In the genomic region with DNA sequence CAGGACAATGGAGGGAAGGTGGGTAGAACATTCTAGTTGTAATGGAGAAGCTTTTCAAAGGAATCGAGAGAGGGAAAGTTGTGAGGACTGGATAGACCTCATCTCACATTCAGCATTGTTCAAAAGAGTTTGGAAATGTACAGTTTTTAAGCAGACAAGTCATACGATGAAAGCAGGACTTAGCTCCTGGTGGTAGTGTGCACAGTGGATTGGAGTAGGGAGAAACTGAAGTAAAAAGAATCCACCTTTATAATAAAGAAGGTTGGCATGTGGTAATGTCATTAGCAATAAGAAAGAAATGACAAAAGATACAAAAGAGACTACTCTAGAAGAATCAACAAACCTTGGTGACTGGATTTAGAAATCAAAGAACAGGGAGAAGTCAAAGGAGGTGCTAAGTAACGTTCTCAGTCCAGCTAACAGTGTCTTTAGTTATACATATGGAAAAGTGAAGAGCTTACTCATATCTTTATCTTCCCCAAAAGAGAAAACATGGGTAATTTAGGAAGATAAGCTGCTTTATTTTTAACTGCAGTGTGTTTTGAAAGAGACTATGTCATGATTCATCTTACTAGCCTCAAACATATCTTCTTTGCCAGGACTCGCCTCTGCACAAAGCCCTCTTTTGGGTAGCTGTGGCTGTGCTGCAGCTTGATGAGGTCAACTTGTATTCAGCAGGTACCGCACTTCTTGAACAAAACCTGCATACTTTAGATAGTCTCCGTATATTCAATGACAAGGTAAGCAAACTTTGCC, we compare ENCODE assay signal across 12 cellular contexts. TPM values are rescaled to one million over a fixed set of nuclear protein-coding genes. Genes with fewer than 3 reads are reported as not detected.
DNase-seq lines count a peak whose midpoint lies in the region; ATAC-seq and TF ChIP-seq lines count a peak whose summit lies in the region.
"Had no signal": no experiment of that assay in that cellular context is flagged by ENCODE, and none has a peak within 500 bp of the region (broad histone marks: within the 10 kb centered on the region; RNA-seq: fewer than 3 reads in every experiment).

No MANE protein-coding gene starts in this region.

- no peak for ATAC-seq in HG02623 (IDR thresholded peaks at IDR 0.05; ENCODE audit: unreplicated experiment)

- DNase-seq in AG10803 (ENCODE audit: low read depth) (peak; percentile 65), LHCN-M2 (ENCODE audit: low read depth) (peak; percentile 56), iris pigment epithelial cell (ENCODE audit: low read depth) (peak; percentile 90), UCSD-AML1 (lab: John Stamatoyannopoulos, UW; ENCODE audit: unreplicated experiment) (no peak), GM19238 (ENCODE audit: insufficient read length, low spot score) (no peak)
- no peak for DNase-seq in activated CD4-positive, CD25-positive, alpha-beta regulatory T cell treated with anti-CD3 and anti-CD28 coated beads, Interleukin-2, amount 50 U/mL, for 72 hours
- DNase-seq: activated CD4-positive, alpha-beta T cell treated with anti-CD3 and anti-CD28 coated beads for 1 hour; Calu3; effector memory CD4-positive, alpha-beta T cell had no signal

- H3K27ac ChIP-seq in angular gyrus (ENCODE audit: low read depth, low read length): peak overlapping the region; percentile 44

- TF ChIP-seq CTCF in AG10803 (conservative IDR thresholded peaks at IDR 0.05; ENCODE audit: low read length): 0 out of 2 replicates have a peak, but pooled peaks have one; percentile 6

- H3K4me3 ChIP-seq in AG10803 (ENCODE audit: low read length): no peak overlapping the region

RNA-seq across cellular contexts. Expression of gene EVI2A, which starts 18.7 kb away (rescaled TPM):
- total RNA-seq in LHCN-M2 (2014; rRNA removed): 38.0 and 53.9 TPM in 2 replicates
- 12.9 TPM for polyA plus RNA-seq in LHCN-M2 (2012)
- total RNA-seq: Calu3, neural crest cell had no signal

RNA-seq across cellular contexts. Expression of gene EVI2B, which starts 26.2 kb away (rescaled TPM):
- 6.3 and 10.6 TPM in 2 replicates for total RNA-seq in LHCN-M2 (2014; rRNA removed)
- polyA plus RNA-seq in LHCN-M2 (2012): 1.7 TPM
- total RNA-seq: Calu3, neural crest cell had no signal

RNA-seq across cellular contexts. Expression of gene OMG, which starts 43.0 kb away (rescaled TPM):
- total RNA-seq in LHCN-M2 (2014; rRNA removed): 0.23 and 0.45 TPM in 2 replicates
- 0.17 TPM for polyA plus RNA-seq in LHCN-M2 (2012)
- total RNA-seq: Calu3, neural crest cell had no signal

RNA-seq across cellular contexts. Expression of gene RAB11FIP4, which starts 51.4 kb away (rescaled TPM):
- under 0.01 and 0.45 TPM in 2 replicates for total RNA-seq in LHCN-M2 (2014; rRNA removed)
- polyA plus RNA-seq in LHCN-M2 (2012): 0.21 TPM

Comparison
In these comparisons a context has a peak if more than half of its experiments do, and no peak if none do; other contexts are left out.
1. DNase-seq: peak in AG10803 (single experiment), LHCN-M2 (single experiment) and iris pigment epithelial cell (single experiment); none in UCSD-AML1 (single experiment), activated CD4-positive, CD25-positive, alpha-beta regulatory T cell treated with anti-CD3 and anti-CD28 coated beads, Interleukin-2, amount 50 U/mL, for 72 hours (single experiment) and GM19238 (single experiment).